Comparison of ENCODE assay signal across 29 cellular contexts in the genomic region with DNA sequence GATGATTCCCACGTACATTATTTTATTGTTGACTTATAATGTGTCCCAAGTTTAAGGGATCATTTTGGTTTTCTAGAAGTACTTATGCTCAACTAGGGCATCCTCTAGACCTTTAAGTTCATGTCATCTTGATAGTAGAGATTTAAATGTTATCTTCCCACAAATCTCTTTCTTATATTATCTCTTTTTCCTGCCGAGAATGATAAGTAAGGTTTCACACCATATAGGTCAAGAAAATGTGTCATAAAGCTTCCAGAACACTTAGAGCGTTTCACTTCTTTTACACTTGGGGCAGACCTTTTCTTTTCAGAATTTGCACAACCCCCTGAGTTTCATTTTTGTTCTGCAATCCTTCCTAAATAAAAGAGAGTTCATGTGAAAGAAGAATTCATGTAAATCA.
DNase-seq lines count a peak whose midpoint lies in the region; ATAC-seq and TF ChIP-seq lines count a peak whose summit lies in the region.
"Had no signal": no experiment of that assay in that cellular context is flagged by ENCODE, and none has a peak within 500 bp of the region (broad histone marks: within the 10 kb centered on the region; RNA-seq: fewer than 3 reads in every experiment).

No MANE protein-coding gene starts in this region.

- H3K4me1 Mint-ChIP-seq in activated CD4-positive, alpha-beta T cell treated with anti-CD3 and anti-CD28 coated beads for 36 hours: peaks cover 57% of the 10 kb centered on the region
- H3K4me1 Mint-ChIP-seq in activated CD4-positive, alpha-beta T cell treated with anti-CD3 and anti-CD28 coated beads, Interleukin-2, amount 10 ng/mL, durations not matched to agents 7 days and 5 days: peaks cover 11% of the 10 kb centered on the region
- peaks cover 16% of the 10 kb centered on the region for H3K4me1 Mint-ChIP-seq in CD8-positive, alpha-beta T cell (ENCODE audit: low read depth)
- peaks cover 50% of the 10 kb centered on the region for H3K4me1 Mint-ChIP-seq in activated CD4-positive, alpha-beta memory T cell treated with anti-CD3 and anti-CD28 coated beads for 36 hours (ENCODE audit: low read depth)
- H3K4me1 Mint-ChIP-seq in activated naive CD8-positive, alpha-beta T cell treated with anti-CD3 and anti-CD28 coated beads, Interleukin-2, amount 50 U/mL, for 24 hours: peaks cover 79% of the 10 kb centered on the region
- H3K4me1 Mint-ChIP-seq: neural crest cell had no signal

- peaks cover 11% of the 10 kb centered on the region for H3K9me3 Mint-ChIP-seq in activated CD4-positive, alpha-beta T cell treated with anti-CD3 and anti-CD28 coated beads for 36 hours (ENCODE audit: low read depth)
- peaks cover 25% of the 10 kb centered on the region for H3K9me3 Mint-ChIP-seq in activated CD4-positive, alpha-beta T cell treated with anti-CD3 and anti-CD28 coated beads, Interleukin-2, amount 10 ng/mL, durations not matched to agents 7 days and 5 days
- no peaks in the 10 kb centered on the region for H3K9me3 Mint-ChIP-seq in CD8-positive, alpha-beta T cell
- peaks cover 8% of the 10 kb centered on the region for H3K9me3 Mint-ChIP-seq in activated CD4-positive, alpha-beta memory T cell treated with anti-CD3 and anti-CD28 coated beads for 36 hours
- H3K9me3 Mint-ChIP-seq in activated naive CD8-positive, alpha-beta T cell treated with anti-CD3 and anti-CD28 coated beads, Interleukin-2, amount 50 U/mL, for 24 hours: peaks cover 33% of the 10 kb centered on the region
- H3K9me3 Mint-ChIP-seq: neural crest cell had no signal

- peak overlapping the region; percentile 84 for H3K27ac Mint-ChIP-seq in activated CD4-positive, alpha-beta T cell treated with anti-CD3 and anti-CD28 coated beads for 36 hours
- no peak overlapping the region for H3K27ac Mint-ChIP-seq in activated CD4-positive, alpha-beta T cell treated with anti-CD3 and anti-CD28 coated beads, Interleukin-2, amount 10 ng/mL, durations not matched to agents 7 days and 5 days
- peak overlapping the region; percentile 4 for H3K27ac Mint-ChIP-seq in CD8-positive, alpha-beta T cell
- peak overlapping the region; percentile 80 for H3K27ac Mint-ChIP-seq in activated CD4-positive, alpha-beta memory T cell treated with anti-CD3 and anti-CD28 coated beads for 36 hours
- peak overlapping the region; percentile 89 for H3K27ac Mint-ChIP-seq in activated naive CD8-positive, alpha-beta T cell treated with anti-CD3 and anti-CD28 coated beads, Interleukin-2, amount 50 U/mL, for 24 hours

- no peaks in the 10 kb centered on the region for H3K27me3 ChIP-seq in CD8-positive, alpha-beta T cell (ENCODE audit: insufficient read depth, low read length)
- no peaks in the 10 kb centered on the region for H3K27me3 ChIP-seq in right atrium auricular region
- H3K27me3 ChIP-seq: ascending aorta, pancreas had no signal

- peaks cover 27% of the 10 kb centered on the region for H3K36me3 Mint-ChIP-seq in activated CD4-positive, alpha-beta T cell treated with anti-CD3 and anti-CD28 coated beads for 36 hours (ENCODE audit: low read depth)
- H3K36me3 Mint-ChIP-seq in activated CD4-positive, alpha-beta T cell treated with anti-CD3 and anti-CD28 coated beads, Interleukin-2, amount 10 ng/mL, durations not matched to agents 7 days and 5 days (ENCODE audit: low read depth): peaks cover 6% of the 10 kb centered on the region
- no peaks in the 10 kb centered on the region for H3K36me3 Mint-ChIP-seq in CD8-positive, alpha-beta T cell
- H3K36me3 Mint-ChIP-seq in activated CD4-positive, alpha-beta memory T cell treated with anti-CD3 and anti-CD28 coated beads for 36 hours: peaks cover 7% of the 10 kb centered on the region
- peaks cover 43% of the 10 kb centered on the region for H3K36me3 Mint-ChIP-seq in activated naive CD8-positive, alpha-beta T cell treated with anti-CD3 and anti-CD28 coated beads, Interleukin-2, amount 50 U/mL, for 24 hours (ENCODE audit: low read depth)

- no peak for DNase-seq in activated CD4-positive, alpha-beta T cell treated with anti-CD3 and anti-CD28 coated beads for 36 hours
- no peak for DNase-seq in activated CD4-positive, alpha-beta T cell treated with anti-CD3 and anti-CD28 coated beads, Interleukin-2, amount 10 ng/mL, durations not matched to agents 7 days and 5 days
- no peak for DNase-seq in CD8-positive, alpha-beta T cell
- no peak for DNase-seq in activated CD4-positive, alpha-beta memory T cell treated with anti-CD3 and anti-CD28 coated beads for 36 hours
- DNase-seq in activated naive CD8-positive, alpha-beta T cell treated with anti-CD3 and anti-CD28 coated beads, Interleukin-2, amount 50 U/mL, for 24 hours: no peak
- no peak for DNase-seq in right atrium auricular region (ENCODE audit: low spot score)
- DNase-seq: 8988T; activated CD4-positive, alpha-beta T cell treated with anti-CD3 and anti-CD28 coated beads, Interleukin-2, amount 50 U/mL, for 1 hour; activated CD8-positive, alpha-beta memory T cell treated with anti-CD3 and anti-CD28 coated beads, Interleukin-2, amount 50 U/mL, for 4 hours; cortex of kidney; erythroblast; Kasumi-1; NCI-H1417 treated with DMSO at 0.1 percent for 48 hours; NCI-H2081; NCI-H2227 treated with DMSO at 0.1 percent for 48 hours; NCI-H526; NK-92 treated with Interleukin-12 subunit alpha and Interleukin-12 subunit beta, amount 100 ng/mL, for 24 hours; pancreas; Right ventricle myocardium superior; small intestine; stimulated activated naive CD4-positive, alpha-beta T cell treated with Interleukin-2 at 50 U/mL for 16 hours had no signal

- intact Hi-C loops in activated CD4-positive, alpha-beta T cell treated with anti-CD3 and anti-CD28 coated beads for 36 hours (cut with DNase I, micrococcal nuclease): loop anchor here (1.0 to 10.0 kb wide), 15 partner anchors 108 to 644 kb away; a partner anchor contains a TSS
- intact Hi-C loops in CD8-positive, alpha-beta T cell (cut with DNase I, micrococcal nuclease): no loop called here
- intact Hi-C loops in activated CD4-positive, alpha-beta memory T cell treated with anti-CD3 and anti-CD28 coated beads for 36 hours (cut with micrococcal nuclease): loop anchor here (1.0 to 5.0 kb wide), 11 partner anchors 38 to 644 kb away; a partner anchor contains a TSS

- POLR2A ChIA-PET in activated CD4-positive, alpha-beta T cell treated with anti-CD3 and anti-CD28 coated beads for 36 hours (lab: Charles Lee): no interaction called here
- POLR2A ChIA-PET in activated CD4-positive, alpha-beta T cell treated with anti-CD3 and anti-CD28 coated beads, Interleukin-2, amount 10 ng/mL, durations not matched to agents 7 days and 5 days (lab: Charles Lee): no interaction called here
- POLR2A ChIA-PET in CD8-positive, alpha-beta T cell (lab: Charles Lee): interaction anchor here (0.6 to 1.3 kb wide), 2 partner anchors 9 to 134 kb away, joined by 3 read pairs; no protein-coding TSS in a partner anchor
- POLR2A ChIA-PET in activated CD4-positive, alpha-beta memory T cell treated with anti-CD3 and anti-CD28 coated beads for 36 hours (lab: Charles Lee): interaction anchor here (0.7 to 0.9 kb wide), 3 partner anchors 147 to 204 kb away, joined by 3 read pairs; no protein-coding TSS in a partner anchor

- no peaks in the 10 kb centered on the region for H3K4me1 ChIP-seq in CD8-positive, alpha-beta T cell (ENCODE audit: insufficient read depth, low read length)
- H3K4me1 ChIP-seq in right atrium auricular region: peaks cover 0 to 6% of the 10 kb centered on the region in 2 donors
- H3K4me1 ChIP-seq: ascending aorta, pancreas had no signal

- peak; percentile 78 for ATAC-seq in activated CD4-positive, alpha-beta T cell treated with anti-CD3 and anti-CD28 coated beads for 36 hours
- ATAC-seq in CD8-positive, alpha-beta T cell: no peak
- ATAC-seq in activated naive CD8-positive, alpha-beta T cell treated with anti-CD3 and anti-CD28 coated beads, Interleukin-2, amount 50 U/mL, for 24 hours: peak; percentile 78
- no peak for ATAC-seq in GM21526 (IDR thresholded peaks at IDR 0.05; ENCODE audit: low FRiP score, unreplicated experiment)
- no peak for ATAC-seq in HG02885 (IDR thresholded peaks at IDR 0.05; ENCODE audit: poor library complexity, unreplicated experiment)
- ATAC-seq: Panc1, pancreas, SK-N-SH treated with all-trans-retinoic acid at 6 μM for 48 hours had no signal

- H3K27me3 Mint-ChIP-seq in activated CD4-positive, alpha-beta T cell treated with anti-CD3 and anti-CD28 coated beads for 36 hours: no peaks in the 10 kb centered on the region
- no peaks in the 10 kb centered on the region for H3K27me3 Mint-ChIP-seq in activated CD4-positive, alpha-beta T cell treated with anti-CD3 and anti-CD28 coated beads, Interleukin-2, amount 10 ng/mL, durations not matched to agents 7 days and 5 days
- no peaks in the 10 kb centered on the region for H3K27me3 Mint-ChIP-seq in CD8-positive, alpha-beta T cell (ENCODE audit: low read depth)
- no peaks in the 10 kb centered on the region for H3K27me3 Mint-ChIP-seq in activated CD4-positive, alpha-beta memory T cell treated with anti-CD3 and anti-CD28 coated beads for 36 hours
- H3K27me3 Mint-ChIP-seq in activated naive CD8-positive, alpha-beta T cell treated with anti-CD3 and anti-CD28 coated beads, Interleukin-2, amount 50 U/mL, for 24 hours: no peaks in the 10 kb centered on the region

- no peaks in the 10 kb centered on the region for H3K36me3 ChIP-seq in CD8-positive, alpha-beta T cell (ENCODE audit: insufficient read depth, low read length)
- no peaks in the 10 kb centered on the region for H3K36me3 ChIP-seq in right atrium auricular region
- H3K36me3 ChIP-seq: ascending aorta, pancreas, thoracic aorta had no signal

- H3K9me3 ChIP-seq in CD8-positive, alpha-beta T cell (ENCODE audit: low read length): no peaks in the 10 kb centered on the region
- H3K9me3 ChIP-seq in right atrium auricular region: no peaks in the 10 kb centered on the region
- H3K9me3 ChIP-seq: ascending aorta, pancreas, thoracic aorta had no signal

- TF ChIP-seq CTCF in CD8-positive, alpha-beta T cell (IDR thresholded peaks at IDR 0.05): no peak
- no peak for TF ChIP-seq CTCF in right atrium auricular region (IDR thresholded peaks at IDR 0.05)

- H3K27ac ChIP-seq in CD8-positive, alpha-beta T cell (ENCODE audit: low read depth, low read length): no peak overlapping the region
- H3K27ac ChIP-seq in right atrium auricular region: no peak overlapping the region
- H3K27ac ChIP-seq: ascending aorta, C4-2B, pancreas, thoracic aorta had no signal

- CTCF ChIA-PET in activated CD4-positive, alpha-beta T cell treated with anti-CD3 and anti-CD28 coated beads for 36 hours (lab: Charles Lee): interaction anchor here (0.7 to 1.6 kb wide), 4 partner anchors 9 to 598 kb away, joined by 3 to 6 read pairs (median 4); no protein-coding TSS in a partner anchor
- CTCF ChIA-PET in activated CD4-positive, alpha-beta T cell treated with anti-CD3 and anti-CD28 coated beads, Interleukin-2, amount 10 ng/mL, durations not matched to agents 7 days and 5 days (lab: Charles Lee): interaction anchor here (1.5 to 3.4 kb wide), 2 partner anchors 13 to 241 kb away, joined by 6 to 10 read pairs; no protein-coding TSS in a partner anchor
- CTCF ChIA-PET in CD8-positive, alpha-beta T cell (lab: Charles Lee): no interaction called here
- CTCF ChIA-PET in activated CD4-positive, alpha-beta memory T cell treated with anti-CD3 and anti-CD28 coated beads for 36 hours (lab: Charles Lee): interaction anchor here (0.9 to 1.5 kb wide), 2 partner anchors 163 to 322 kb away, joined by 3 to 4 read pairs; no protein-coding TSS in a partner anchor

- H3K4me3 Mint-ChIP-seq in activated CD4-positive, alpha-beta T cell treated with anti-CD3 and anti-CD28 coated beads for 36 hours: peak overlapping the region; percentile 21
- H3K4me3 Mint-ChIP-seq in activated CD4-positive, alpha-beta T cell treated with anti-CD3 and anti-CD28 coated beads, Interleukin-2, amount 10 ng/mL, durations not matched to agents 7 days and 5 days: no peak overlapping the region
- no peak overlapping the region for H3K4me3 Mint-ChIP-seq in CD8-positive, alpha-beta T cell
- no peak overlapping the region for H3K4me3 Mint-ChIP-seq in activated CD4-positive, alpha-beta memory T cell treated with anti-CD3 and anti-CD28 coated beads for 36 hours
- peak overlapping the region; percentile 48 for H3K4me3 Mint-ChIP-seq in activated naive CD8-positive, alpha-beta T cell treated with anti-CD3 and anti-CD28 coated beads, Interleukin-2, amount 50 U/mL, for 24 hours
- H3K4me3 Mint-ChIP-seq: neural crest cell had no signal

- no peak overlapping the region for H3K4me3 ChIP-seq in CD8-positive, alpha-beta T cell (ENCODE audit: low read depth, low read length)
- H3K4me3 ChIP-seq in right atrium auricular region: no peak overlapping the region
- H3K4me3 ChIP-seq: ascending aorta, pancreas, thoracic aorta had no signal

Comparison
In these comparisons a context has a peak if more than half of its experiments do, and no peak if none do; other contexts are left out.
1. H3K4me3 Mint-ChIP-seq: peak in activated CD4-positive, alpha-beta T cell treated with anti-CD3 and anti-CD28 coated beads for 36 hours (single experiment) and activated naive CD8-positive, alpha-beta T cell treated with anti-CD3 and anti-CD28 coated beads, Interleukin-2, amount 50 U/mL, for 24 hours (single experiment); none in activated CD4-positive, alpha-beta T cell treated with anti-CD3 and anti-CD28 coated beads, Interleukin-2, amount 10 ng/mL, durations not matched to agents 7 days and 5 days (single experiment), CD8-positive, alpha-beta T cell (single experiment) and activated CD4-positive, alpha-beta memory T cell treated with anti-CD3 and anti-CD28 coated beads for 36 hours (single experiment).
2. ATAC-seq: peak in activated CD4-positive, alpha-beta T cell treated with anti-CD3 and anti-CD28 coated beads for 36 hours (single experiment) and activated naive CD8-positive, alpha-beta T cell treated with anti-CD3 and anti-CD28 coated beads, Interleukin-2, amount 50 U/mL, for 24 hours (single experiment); none in CD8-positive, alpha-beta T cell (single experiment), GM21526 (single experiment) and HG02885 (single experiment).
3. POLR2A ChIA-PET loops: an anchor here in CD8-positive, alpha-beta T cell (0.6 to 1.3 kb wide) and activated CD4-positive, alpha-beta memory T cell treated with anti-CD3 and anti-CD28 coated beads for 36 hours (0.7 to 0.9 kb wide); none called in activated CD4-positive, alpha-beta T cell treated with anti-CD3 and anti-CD28 coated beads for 36 hours and activated CD4-positive, alpha-beta T cell treated with anti-CD3 and anti-CD28 coated beads, Interleukin-2, amount 10 ng/mL, durations not matched to agents 7 days and 5 days.
4. intact Hi-C loops: an anchor here in activated CD4-positive, alpha-beta T cell treated with anti-CD3 and anti-CD28 coated beads for 36 hours (1.0 to 10.0 kb wide) and activated CD4-positive, alpha-beta memory T cell treated with anti-CD3 and anti-CD28 coated beads for 36 hours (1.0 to 5.0 kb wide); none called in CD8-positive, alpha-beta T cell.